In the genomic region with DNA sequence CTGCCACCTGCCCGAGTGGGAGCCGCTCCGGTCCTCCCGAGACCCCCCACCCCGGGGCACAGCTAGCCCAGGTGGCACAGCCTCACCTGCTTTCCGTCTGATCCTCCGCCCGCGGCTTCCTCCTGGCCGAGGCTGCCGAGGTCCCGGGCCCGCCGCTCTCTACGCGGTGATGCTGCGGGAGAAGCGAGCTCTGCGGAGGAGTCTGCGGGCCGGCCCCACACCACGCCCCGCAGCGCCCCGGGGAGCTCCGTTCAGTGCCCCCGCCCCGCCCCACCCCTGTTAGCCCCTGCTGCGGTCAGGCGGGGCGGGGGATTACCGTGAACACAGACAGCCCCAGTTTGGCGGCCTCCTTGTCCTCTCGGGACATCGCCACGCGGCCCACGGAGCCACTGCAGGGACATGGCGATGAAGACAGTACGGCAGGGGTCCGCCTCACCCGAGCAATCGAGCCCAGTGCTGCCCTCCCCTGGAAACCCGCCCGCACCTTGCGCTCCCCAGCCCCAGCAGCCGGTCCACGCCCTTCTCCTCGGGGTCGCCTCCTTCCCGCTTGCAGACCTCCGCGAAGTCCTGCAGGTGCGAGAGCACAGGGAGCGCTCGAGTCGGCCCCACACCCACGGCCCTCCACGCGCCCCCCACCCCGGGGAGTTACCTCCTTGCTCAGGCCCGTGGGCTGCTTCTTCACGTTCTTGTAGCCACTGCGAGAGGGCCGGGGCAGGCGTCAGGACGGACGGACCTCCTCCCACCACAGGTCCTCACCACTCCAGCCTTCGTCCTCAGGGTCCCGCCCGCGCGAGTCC, we compare ENCODE assay signal across 8 cellular contexts. TPM values are rescaled to one million over a fixed set of nuclear protein-coding genes. Genes with fewer than 3 reads are reported as not detected.
DNase-seq lines count a peak whose midpoint lies in the region; ATAC-seq and TF ChIP-seq lines count a peak whose summit lies in the region.

No MANE protein-coding gene starts in this region.

- H3K9me3 Mint-ChIP-seq in activated CD4-positive, alpha-beta T cell treated with anti-CD3 and anti-CD28 coated beads, Interleukin-2, amount 10 ng/mL, durations not matched to agents 7 days and 5 days, result no peaks in the 10 kb centered on the region
- H3K9me3 Mint-ChIP-seq in effector memory CD8-positive, alpha-beta T cell, result no peaks in the 10 kb centered on the region
- H3K9me3 Mint-ChIP-seq in type B pancreatic cell, result no peaks in the 10 kb centered on the region

- TF ChIP-seq CTCF in type B pancreatic cell (conservative IDR thresholded peaks at IDR 0.05), result peak; percentile 34

- H3K4me1 ChIP-seq in Karpas-422 (ENCODE audit: low read length) (peaks cover 28% of the 10 kb centered on the region), muscle layer of colon (ENCODE audit: insufficient read depth, low read length) (peaks cover 19% of the 10 kb centered on the region)

- CTCF ChIA-PET in activated CD4-positive, alpha-beta T cell treated with anti-CD3 and anti-CD28 coated beads, Interleukin-2, amount 10 ng/mL, durations not matched to agents 7 days and 5 days (lab: Charles Lee), result interaction anchor here (0.9 kb wide), 1 partner anchor 10 kb away, joined by 4 read pairs; no protein-coding TSS in a partner anchor

- peak overlapping the region; percentile 74 for H3K4me3 ChIP-seq in Karpas-422 (ENCODE audit: low read length)
- peak overlapping the region; percentile 38 to 53 for H3K4me3 ChIP-seq in muscle layer of colon (ENCODE audit: low read depth in 1 of 2, low read length in 2 of 2)

- H3K79me2 ChIP-seq in Karpas-422 (ENCODE audit: low read length), result peaks cover 35% of the 10 kb centered on the region; the same call in 1 of the 2 replicates

- DNase-seq in EL, result peak; percentile 54
- DNase-seq in Karpas-422, result peak; percentile 75
- DNase-seq in activated CD4-positive, alpha-beta T cell treated with anti-CD3 and anti-CD28 coated beads, Interleukin-2, amount 10 ng/mL, durations not matched to agents 7 days and 5 days, result peak; percentile 60
- DNase-seq in effector memory CD8-positive, alpha-beta T cell, result peak; percentile 53 to 60 (median 57)
- no peak for DNase-seq in type B pancreatic cell (ENCODE audit: extremely low spot score, unreplicated experiment)
- DNase-seq in NOMO-1 treated with DMSO at 0.1 percent for 48 hours (lab: John Stamatoyannopoulos, UW; ENCODE audit: unreplicated experiment), result no peak

- H3K27ac Mint-ChIP-seq in activated CD4-positive, alpha-beta T cell treated with anti-CD3 and anti-CD28 coated beads, Interleukin-2, amount 10 ng/mL, durations not matched to agents 7 days and 5 days, result peak overlapping the region; percentile 97
- H3K27ac Mint-ChIP-seq in effector memory CD8-positive, alpha-beta T cell, result peak overlapping the region; percentile 79 to 81
- no peak overlapping the region for H3K27ac Mint-ChIP-seq in type B pancreatic cell

- peaks cover 14% of the 10 kb centered on the region for H3K36me3 ChIP-seq in Karpas-422 (ENCODE audit: insufficient read depth, low read length)
- peaks cover 46% of the 10 kb centered on the region for H3K36me3 ChIP-seq in muscle layer of colon (ENCODE audit: insufficient read depth, low read length)

- H3K9me3 ChIP-seq in Karpas-422 (ENCODE audit: low read length) (no peaks in the 10 kb centered on the region), muscle layer of colon (ENCODE audit: low read length) (no peaks in the 10 kb centered on the region)

- H4K20me1 ChIP-seq in Karpas-422 (ENCODE audit: insufficient read depth, low read depth, low read length), result peaks cover 31% of the 10 kb centered on the region; the same call in 1 of the 2 replicates

- H3K9me2 ChIP-seq in Karpas-422 (replicated peaks; ENCODE audit: insufficient read depth, low read length), result no peaks in the 10 kb centered on the region

- H3K27ac ChIP-seq in Karpas-422 (ENCODE audit: low read length), result peak overlapping the region; percentile 37; the same call in 1 of the 2 replicates
- H3K27ac ChIP-seq in muscle layer of colon (ENCODE audit: low read depth, low read length), result peak overlapping the region; percentile 66

- ATAC-seq in GM21717 (IDR thresholded peaks at IDR 0.05; ENCODE audit: unreplicated experiment), result peak; percentile 25
- peak; percentile 59 for ATAC-seq in effector memory CD8-positive, alpha-beta T cell (replicated peaks)

- peaks cover 23% of the 10 kb centered on the region for H3K36me3 Mint-ChIP-seq in activated CD4-positive, alpha-beta T cell treated with anti-CD3 and anti-CD28 coated beads, Interleukin-2, amount 10 ng/mL, durations not matched to agents 7 days and 5 days (ENCODE audit: low read depth)
- peaks cover 76% of the 10 kb centered on the region for H3K36me3 Mint-ChIP-seq in effector memory CD8-positive, alpha-beta T cell (ENCODE audit: insufficient read depth)
- H3K36me3 Mint-ChIP-seq in type B pancreatic cell, result peaks cover 9% of the 10 kb centered on the region

- H3K4me2 ChIP-seq in Karpas-422 (ENCODE audit: low read depth, low read length, poor library complexity, severe bottlenecking), result peak overlapping the region; percentile 91

- no peak overlapping the region for H2AFZ ChIP-seq in Karpas-422 (ENCODE audit: low read length)

- peaks cover 29% of the 10 kb centered on the region for H3K4me1 Mint-ChIP-seq in activated CD4-positive, alpha-beta T cell treated with anti-CD3 and anti-CD28 coated beads, Interleukin-2, amount 10 ng/mL, durations not matched to agents 7 days and 5 days
- H3K4me1 Mint-ChIP-seq in effector memory CD8-positive, alpha-beta T cell (ENCODE audit: low read depth in 2 of 2), result peaks cover 18 to 29% of the 10 kb centered on the region in 2 donors
- H3K4me1 Mint-ChIP-seq in type B pancreatic cell (ENCODE audit: unreplicated experiment), result peaks cover 14% of the 10 kb centered on the region

- H3K9ac ChIP-seq in Karpas-422 (ENCODE audit: low read length) (peak overlapping the region; percentile 93), muscle layer of colon (ENCODE audit: low read length) (no peak overlapping the region)

- peak overlapping the region; percentile 93 for H3K4me3 Mint-ChIP-seq in activated CD4-positive, alpha-beta T cell treated with anti-CD3 and anti-CD28 coated beads, Interleukin-2, amount 10 ng/mL, durations not matched to agents 7 days and 5 days
- H3K4me3 Mint-ChIP-seq in effector memory CD8-positive, alpha-beta T cell, result peak overlapping the region; percentile 91 to 92
- H3K4me3 Mint-ChIP-seq in type B pancreatic cell, result peak overlapping the region; percentile 82

- POLR2A ChIA-PET in activated CD4-positive, alpha-beta T cell treated with anti-CD3 and anti-CD28 coated beads, Interleukin-2, amount 10 ng/mL, durations not matched to agents 7 days and 5 days (lab: Charles Lee), result no interaction called here

- no peaks in the 10 kb centered on the region for H3K27me3 Mint-ChIP-seq in activated CD4-positive, alpha-beta T cell treated with anti-CD3 and anti-CD28 coated beads, Interleukin-2, amount 10 ng/mL, durations not matched to agents 7 days and 5 days
- H3K27me3 Mint-ChIP-seq in effector memory CD8-positive, alpha-beta T cell, result no peaks in the 10 kb centered on the region
- H3K27me3 Mint-ChIP-seq in type B pancreatic cell, result no peaks in the 10 kb centered on the region

- H3K27me3 ChIP-seq in Karpas-422 (ENCODE audit: low read length) (no peaks in the 10 kb centered on the region), muscle layer of colon (ENCODE audit: control insufficient read depth in 1 of 2, insufficient read depth in 2 of 2, low read length in 2 of 2) (no peaks in the 10 kb centered on the region)

RNA-seq across cellular contexts. Expression of gene C1orf35, which starts 0.9 kb away (rescaled TPM):
- total RNA-seq in Karpas-422 (2014; rRNA removed; shearing (Covaris generic); ENCODE audit: low replicate concordance), result 10.4 and 24.7 TPM in 2 replicates
- 10 to 100 TPM; 14.4 to 24.4 TPM for total RNA-seq in activated CD4-positive, alpha-beta T cell treated with anti-CD3 and anti-CD28 coated beads, Interleukin-2, amount 10 ng/mL, durations not matched to agents 7 days and 5 days
- 16.9 and 23.3 TPM in 2 replicates for total RNA-seq in type B pancreatic cell (ENCODE audit: low replicate concordance)

RNA-seq across cellular contexts. Expression of gene MRPL55, which starts 6.9 kb away (rescaled TPM):
- 76.6 and 79.2 TPM in 2 replicates for total RNA-seq in Karpas-422 (2014; rRNA removed; shearing (Covaris generic); ENCODE audit: low replicate concordance)
- total RNA-seq in activated CD4-positive, alpha-beta T cell treated with anti-CD3 and anti-CD28 coated beads, Interleukin-2, amount 10 ng/mL, durations not matched to agents 7 days and 5 days, result 10 to 100 TPM; 38.6 to 44.1 TPM
- 47.4 and 58.8 TPM in 2 replicates for total RNA-seq in type B pancreatic cell (ENCODE audit: low replicate concordance)

RNA-seq across cellular contexts. Expression of gene ARF1, which starts 19.7 kb away (rescaled TPM):
- total RNA-seq in Karpas-422 (2014; rRNA removed; shearing (Covaris generic); ENCODE audit: low replicate concordance), result 107 and 139 TPM in 2 replicates
- total RNA-seq in activated CD4-positive, alpha-beta T cell treated with anti-CD3 and anti-CD28 coated beads, Interleukin-2, amount 10 ng/mL, durations not matched to agents 7 days and 5 days, result 100 to 1,000 TPM; 267 to 285 TPM
- 288 and 401 TPM in 2 replicates for total RNA-seq in type B pancreatic cell (ENCODE audit: low replicate concordance)

RNA-seq across cellular contexts. Expression of gene GUK1, which starts 37.9 kb away (rescaled TPM):
- total RNA-seq in Karpas-422 (2014; rRNA removed; shearing (Covaris generic); ENCODE audit: low replicate concordance), result 74.4 and 203 TPM in 2 replicates
- 100 to 1,000 TPM; 207 to 260 TPM for total RNA-seq in activated CD4-positive, alpha-beta T cell treated with anti-CD3 and anti-CD28 coated beads, Interleukin-2, amount 10 ng/mL, durations not matched to agents 7 days and 5 days
- total RNA-seq in type B pancreatic cell (ENCODE audit: low replicate concordance), result 133 and 174 TPM in 2 replicates

RNA-seq across cellular contexts. Expression of gene GJC2, which starts 47.5 kb away (rescaled TPM):
- 0.69 TPM in 1 of 2 replicates, not detected in the other for total RNA-seq in Karpas-422 (2014; rRNA removed; shearing (Covaris generic); ENCODE audit: low replicate concordance)
- under 1 TPM; 0.40 to 0.62 TPM for total RNA-seq in activated CD4-positive, alpha-beta T cell treated with anti-CD3 and anti-CD28 coated beads, Interleukin-2, amount 10 ng/mL, durations not matched to agents 7 days and 5 days
- total RNA-seq in type B pancreatic cell (ENCODE audit: low replicate concordance), result 0.76 and 1.3 TPM in 2 replicates

Comparison
In these comparisons a context has a peak if more than half of its experiments do, and no peak if none do; other contexts are left out.
1. DNase-seq: peak in EL (single experiment), Karpas-422 (single experiment), activated CD4-positive, alpha-beta T cell treated with anti-CD3 and anti-CD28 coated beads, Interleukin-2, amount 10 ng/mL, durations not matched to agents 7 days and 5 days (single experiment) and effector memory CD8-positive, alpha-beta T cell (3 of 3); none in type B pancreatic cell (single experiment) and NOMO-1 treated with DMSO at 0.1 percent for 48 hours (single experiment).
2. Peak in every context shown above with its lines, with median percentiles within 50 percentile points of each other: H3K4me3 Mint-ChIP-seq.